9 cellular contexts compared by ENCODE assay signal in genomic region chr16:68835970-68836369, GRCh38.
"Had no signal": no experiment of that assay in that cellular context is flagged by ENCODE, and none has a peak within 500 bp of the region (broad histone marks: within the 10 kb centered on the region; RNA-seq: fewer than 3 reads in every experiment).

No MANE protein-coding gene starts in this region.

- H2AFZ ChIP-seq: GM23338 had no signal

- H3K27me3 Mint-ChIP-seq: IgD-negative memory B cell had no signal

- H3K27ac Mint-ChIP-seq: GM23338, HFFc6, IgD-negative memory B cell had no signal

- H3K36me3 Mint-ChIP-seq: IgD-negative memory B cell had no signal

- H3K4me1 ChIP-seq: HAP-1 had no signal

- H3K4me3 ChIP-seq: GM23338, HAP-1 had no signal

- H3K4me2 ChIP-seq: GM23338 had no signal

- H3K27ac ChIP-seq: HL-60 had no signal

- ATAC-seq: GM23338, HCT116, HepG2 had no signal

- H3K4me1 Mint-ChIP-seq: GM23338, IgD-negative memory B cell had no signal

- H3K36me3 ChIP-seq: HAP-1 had no signal

- DNase-seq: H7, HFFc6, KBM-7 had no signal

- H3K4me3 Mint-ChIP-seq: GM23338, HFFc6, IgD-negative memory B cell had no signal

- H3K9me3 ChIP-seq: HAP-1 had no signal

- H3K9me3 Mint-ChIP-seq: GM23338, HFFc6, IgD-negative memory B cell had no signal

- FAIRE-seq: HepG2 had no signal
